Comparison of ENCODE assay signal across 3 cellular contexts in genomic region chrX:101274198-101274597, GRCh38.
TF ChIP-seq lines count a peak whose summit lies in the region.

No MANE protein-coding gene starts in this region.

TF ChIP-seq in A549, 52 proteins besides CTCF, POLR2A, EP300 and RAD21:
- TF ChIP-seq EHMT2 (IDR thresholded peaks at IDR 0.05; ENCODE audit: low read depth) = no peak
- TF ChIP-seq MAFK (IDR thresholded peaks at IDR 0.05; ENCODE audit: partially characterized antibody) = peak; percentile 68

TF ChIP-seq in GM12891, 5 proteins besides CTCF, POLR2A, EP300 and RAD21:
- no peak for TF ChIP-seq PAX5 (IDR thresholded peaks at IDR 0.05; ENCODE audit: insufficient read depth, low read length, severe bottlenecking)
- no peak for TF ChIP-seq POU2F2 (IDR thresholded peaks at IDR 0.05; ENCODE audit: low read depth, low read length)
- TF ChIP-seq TAF1 (IDR thresholded peaks at IDR 0.05; ENCODE audit: low read depth, low read length) = no peak
- no peak for TF ChIP-seq POLR2AphosphoS5 (IDR thresholded peaks at IDR 0.05; ENCODE audit: low read depth, low read length)
- TF ChIP-seq SPI1 (IDR thresholded peaks at IDR 0.05; ENCODE audit: low read depth, low read length) = no peak

TF ChIP-seq in K562, 482 proteins besides CTCF, POLR2A, EP300 and RAD21:
- TF ChIP-seq POLR3G (IDR thresholded peaks at IDR 0.05; ENCODE audit: extremely low read depth, insufficient read length, insufficient replicate concordance) (no peak), MAFK (IDR thresholded peaks at IDR 0.05; ENCODE audit: low read length) (peak; percentile 22; the same call in 1 of the 2 replicates), ZNF316 (IDR thresholded peaks at IDR 0.05) (peak; percentile 67), MAFF (IDR thresholded peaks at IDR 0.05; ENCODE audit: low read length) (peak; percentile 24; the same call in 1 of the 2 replicates)
